In the genomic region with DNA sequence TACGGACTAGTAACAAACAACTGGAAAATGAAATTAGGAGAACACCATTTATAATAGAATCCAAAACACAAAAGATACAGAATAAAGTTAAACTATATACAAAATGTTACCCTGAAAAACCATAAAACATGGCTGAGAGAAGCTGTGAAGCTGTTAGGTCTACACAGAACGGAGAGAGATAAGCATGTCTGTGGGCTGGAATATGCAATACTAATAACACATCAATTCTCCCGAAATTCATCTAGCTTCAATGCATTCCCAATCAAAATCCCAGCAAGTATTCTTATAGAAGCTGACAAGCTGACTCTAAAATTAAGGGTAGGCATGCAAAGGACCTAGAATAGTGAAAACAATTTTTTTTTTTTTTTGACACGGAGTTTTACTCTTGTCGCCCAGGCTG, we compare ENCODE assay signal across 35 cellular contexts.
"Had no signal": no experiment of that assay in that cellular context is flagged by ENCODE, and none has a peak within 500 bp of the region (broad histone marks: within the 10 kb centered on the region; RNA-seq: fewer than 3 reads in every experiment).

No MANE protein-coding gene starts in this region.

- H3K9me3 ChIP-seq: MG63 had no signal

- DNase-seq: Kasumi-1, MG63, MM.1S, MV-4-11, NCI-H1048, NCI-H1092, NCI-H1092 treated with DMSO at 0.1 percent for 48 hours, NCI-H1105, NCI-H1105 treated with DMSO at 0.1 percent for 48 hours, NCI-H1417, NCI-H1417 treated with DMSO at 0.1 percent for 48 hours, NCI-H1436, NCI-H1436 treated with DMSO at 0.1 percent for 48 hours, NCI-H146, NCI-H1694, NCI-H1694 treated with DMSO at 0.1 percent for 48 hours, NCI-H187, NCI-H187 treated with DMSO at 0.1 percent for 48 hours, NCI-H1930, NCI-H2029, NCI-H2029 treated with DMSO at 0.1 percent for 48 hours, NCI-H2081, NCI-H2081 treated with DMSO at 0.1 percent for 48 hours, NCI-H2107, NCI-H2171, NCI-H2171 treated with DMSO at 0.1 percent for 48 hours, NCI-H2227 treated with DMSO at 0.1 percent for 48 hours, NCI-H226, NCI-H345, NCI-H446, NCI-H446 treated with DMSO at 0.1 percent for 48 hours, NCI-H510A, NCI-H510A treated with DMSO at 0.1 percent for 48 hours, NCI-H524, NCI-H524 treated with DMSO at 0.1 percent for 48 hours had no signal

- H3K4me3 ChIP-seq: MG63 had no signal

- H3K27me3 ChIP-seq: MG63 had no signal

- H3K36me3 ChIP-seq: MG63 had no signal
